In the genomic region with DNA sequence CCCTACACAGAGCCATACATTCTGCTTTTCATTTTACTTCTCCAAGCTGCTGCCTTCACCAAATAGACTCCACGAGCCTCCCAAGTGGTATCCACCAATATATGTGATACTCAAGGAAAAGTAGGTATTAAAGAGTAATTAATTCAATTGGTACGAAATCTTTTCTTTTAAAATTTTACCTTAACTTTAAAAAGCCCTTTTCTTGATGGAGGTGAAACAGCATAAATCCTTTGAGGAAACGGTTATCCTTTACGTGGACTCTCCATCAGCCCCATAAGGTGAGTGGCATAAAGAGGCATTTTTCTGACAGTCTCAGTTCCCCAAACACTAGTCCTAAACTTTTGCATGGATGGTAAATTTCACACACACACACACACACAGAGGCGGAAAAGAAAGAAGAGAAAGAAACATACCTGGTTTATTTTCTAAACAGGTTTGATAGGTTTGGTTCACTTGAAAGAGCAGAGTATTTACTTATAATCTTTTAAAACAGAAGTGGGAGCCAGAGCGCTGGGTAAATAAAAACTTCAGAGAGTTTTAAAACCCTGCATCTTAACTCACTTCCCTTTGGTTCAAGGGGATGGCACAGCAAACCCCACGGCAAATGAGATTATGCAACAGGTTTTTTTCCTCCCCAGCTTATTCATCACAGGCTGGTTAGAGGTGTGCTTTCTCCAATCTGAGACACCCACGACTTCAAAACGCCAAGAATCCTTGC, we compare ENCODE assay signal across 8 cellular contexts. TPM values are rescaled to one million over a fixed set of nuclear protein-coding genes. Genes with fewer than 3 reads are reported as not detected.
DNase-seq lines count a peak whose midpoint lies in the region; ATAC-seq, FAIRE-seq and TF ChIP-seq lines count a peak whose summit lies in the region.

No MANE protein-coding gene starts in this region.

- H3F3A ChIP-seq in neural progenitor cell (ENCODE audit: low read depth), result peaks cover 35% of the 10 kb centered on the region

- TF ChIP-seq CTCF in fibroblast of pulmonary artery (IDR thresholded peaks at IDR 0.05; ENCODE audit: low read length, missing control alignments) (no peak), neural progenitor cell (IDR thresholded peaks at IDR 0.05) (no peak), type B pancreatic cell (conservative IDR thresholded peaks at IDR 0.05) (no peak)

- H3K4me3 ChIP-seq in CD8-positive, alpha-beta memory T cell (ENCODE audit: low read length), result peak overlapping the region; percentile 63
- H3K4me3 ChIP-seq in fibroblast of pulmonary artery (replicated peaks; ENCODE audit: low read depth, low read length), result peak overlapping the region; percentile 82
- peak overlapping the region; percentile 85 for H3K4me3 ChIP-seq in neural progenitor cell

- H3K27ac Mint-ChIP-seq in CD8-positive, alpha-beta memory T cell, result peak overlapping the region; percentile 91 to 99 (median 98)
- peak overlapping the region; percentile 88 for H3K27ac Mint-ChIP-seq in activated T-helper 17 cell treated with anti-CD3 and anti-CD28 coated beads, Interleukin-2, amount 50 U/mL, for 72 hours
- H3K27ac Mint-ChIP-seq in neural progenitor cell (peak overlapping the region; percentile 76), type B pancreatic cell (peak overlapping the region; percentile 93)

- no peak for TF ChIP-seq POLR2A in H54 (IDR thresholded peaks at IDR 0.05; ENCODE audit: low read depth, low read length)

- H3K9ac ChIP-seq in neural progenitor cell, result peak overlapping the region; percentile 94

- H3K36me3 Mint-ChIP-seq in CD8-positive, alpha-beta memory T cell, result peaks cover 0 to 26% (median 6%) of the 10 kb centered on the region in 3 donors
- H3K36me3 Mint-ChIP-seq in activated T-helper 17 cell treated with anti-CD3 and anti-CD28 coated beads, Interleukin-2, amount 50 U/mL, for 72 hours (ENCODE audit: low read depth), result peaks cover 60% of the 10 kb centered on the region
- H3K36me3 Mint-ChIP-seq in neural progenitor cell, result peaks cover 7% of the 10 kb centered on the region
- H3K36me3 Mint-ChIP-seq in type B pancreatic cell, result peaks cover 40% of the 10 kb centered on the region

- peak overlapping the region; percentile 87 for H2AFZ ChIP-seq in neural progenitor cell (replicated peaks)

- H3K9me3 Mint-ChIP-seq in CD8-positive, alpha-beta memory T cell, result no peaks in the 10 kb centered on the region
- no peaks in the 10 kb centered on the region for H3K9me3 Mint-ChIP-seq in activated T-helper 17 cell treated with anti-CD3 and anti-CD28 coated beads, Interleukin-2, amount 50 U/mL, for 72 hours
- H3K9me3 Mint-ChIP-seq in neural progenitor cell (peaks cover 14% of the 10 kb centered on the region), type B pancreatic cell (no peaks in the 10 kb centered on the region)

- peaks cover 35 to 51% (median 51%) of the 10 kb centered on the region in 3 donors for H3K4me1 Mint-ChIP-seq in CD8-positive, alpha-beta memory T cell
- peaks cover 23% of the 10 kb centered on the region for H3K4me1 Mint-ChIP-seq in activated T-helper 17 cell treated with anti-CD3 and anti-CD28 coated beads, Interleukin-2, amount 50 U/mL, for 72 hours
- peaks cover 20% of the 10 kb centered on the region for H3K4me1 Mint-ChIP-seq in neural progenitor cell
- peaks cover 8% of the 10 kb centered on the region for H3K4me1 Mint-ChIP-seq in type B pancreatic cell (ENCODE audit: unreplicated experiment)

- FAIRE-seq in H54 (lab: Jason Lieb, UNC), result peak; percentile 98

- H3K4me2 ChIP-seq in neural progenitor cell, result peak overlapping the region; percentile 87

- H3K4me3 Mint-ChIP-seq in CD8-positive, alpha-beta memory T cell, result peak overlapping the region; percentile 76 to 96 (median 90)
- H3K4me3 Mint-ChIP-seq in activated T-helper 17 cell treated with anti-CD3 and anti-CD28 coated beads, Interleukin-2, amount 50 U/mL, for 72 hours, result peak overlapping the region; percentile 90
- H3K4me3 Mint-ChIP-seq in neural progenitor cell (peak overlapping the region; percentile 84), type B pancreatic cell (peak overlapping the region; percentile 91)

- peaks cover 57% of the 10 kb centered on the region for H3K79me2 ChIP-seq in neural progenitor cell (ENCODE audit: low read depth)

- H3K9me3 ChIP-seq in CD8-positive, alpha-beta memory T cell (ENCODE audit: low read length), result no peaks in the 10 kb centered on the region
- H3K9me3 ChIP-seq in neural progenitor cell (ENCODE audit: low read depth), result no peaks in the 10 kb centered on the region

- CTCF ChIA-PET in CD8-positive, alpha-beta memory T cell (lab: Charles Lee), result interaction anchor here (0.8 to 1.5 kb wide), 5 partner anchors 57 to 227 kb away, joined by 3 to 8 read pairs (median 4); a partner anchor contains a TSS

- peak; percentile 28 to 86 (median 82) for DNase-seq in CD8-positive, alpha-beta memory T cell
- DNase-seq in H54 (ENCODE audit: insufficient read length, low spot score) (peak; percentile 35), OCI-M1 (lab: John Stamatoyannopoulos, UW) (peak; percentile 75), fibroblast of pulmonary artery (ENCODE audit: low read depth) (peak; percentile 72), neural progenitor cell (ENCODE audit: low spot score) (peak; percentile 25), type B pancreatic cell (ENCODE audit: extremely low spot score, unreplicated experiment) (no peak)

- POLR2A ChIA-PET in CD8-positive, alpha-beta memory T cell (lab: Charles Lee), result interaction anchor here (0.5 to 2.9 kb wide), 15 partner anchors 51 to 549 kb away, joined by 3 to 22 read pairs (median 4); a partner anchor contains a TSS

- peak; percentile 67 for ATAC-seq in activated T-helper 17 cell treated with anti-CD3 and anti-CD28 coated beads, Interleukin-2, amount 50 U/mL, for 72 hours (replicated peaks)
- ATAC-seq in HG03342 (IDR thresholded peaks at IDR 0.05; ENCODE audit: unreplicated experiment), result no peak

- H3K27me3 ChIP-seq in CD8-positive, alpha-beta memory T cell (ENCODE audit: insufficient read depth, low read length, poor library complexity, severe bottlenecking), result no peaks in the 10 kb centered on the region
- H3K27me3 ChIP-seq in neural progenitor cell, result no peaks in the 10 kb centered on the region

- peaks cover 9% of the 10 kb centered on the region for H4K20me1 ChIP-seq in neural progenitor cell (ENCODE audit: low read depth)

- no peaks in the 10 kb centered on the region for H3K36me3 ChIP-seq in CD8-positive, alpha-beta memory T cell (ENCODE audit: insufficient read depth, low read length)
- no peaks in the 10 kb centered on the region for H3K36me3 ChIP-seq in neural progenitor cell

- H3K27me3 Mint-ChIP-seq in CD8-positive, alpha-beta memory T cell, result peaks cover 0 to 4% of the 10 kb centered on the region in 2 donors
- no peaks in the 10 kb centered on the region for H3K27me3 Mint-ChIP-seq in activated T-helper 17 cell treated with anti-CD3 and anti-CD28 coated beads, Interleukin-2, amount 50 U/mL, for 72 hours
- H3K27me3 Mint-ChIP-seq in neural progenitor cell (ENCODE audit: insufficient read depth, low read depth), result peaks cover 2% of the 10 kb centered on the region
- H3K27me3 Mint-ChIP-seq in type B pancreatic cell, result peaks cover 3% of the 10 kb centered on the region

- H3K4me1 ChIP-seq in CD8-positive, alpha-beta memory T cell (ENCODE audit: insufficient read depth, low read length), result peaks cover 27% of the 10 kb centered on the region
- H3K4me1 ChIP-seq in neural progenitor cell, result peaks cover 28% of the 10 kb centered on the region

- peak overlapping the region; percentile 95 for H3K27ac ChIP-seq in CD8-positive, alpha-beta memory T cell (ENCODE audit: low read depth, low read length)
- H3K27ac ChIP-seq in neural progenitor cell, result peak overlapping the region; percentile 99

RNA-seq across cellular contexts. Expression of a gene that starts 1.9 kb away (rescaled TPM):
- total RNA-seq in CD8-positive, alpha-beta memory T cell, result 10 to 100 TPM; 37.5 to 41.2 TPM
- polyA plus RNA-seq in CD8-positive, alpha-beta memory T cell, result 10.3 TPM
- total RNA-seq in activated T-helper 17 cell treated with anti-CD3 and anti-CD28 coated beads, Interleukin-2, amount 50 U/mL, for 72 hours, result 100 to 1,000 TPM in 1 of 2 donors, 10 to 100 TPM in 1; 68.8 to 125 TPM
- total RNA-seq in neural progenitor cell (ENCODE audit: low replicate concordance), result 24.0 and 26.1 TPM in 2 replicates
- 52.1 and 240 TPM in 2 replicates for total RNA-seq in type B pancreatic cell (ENCODE audit: low replicate concordance)

RNA-seq across cellular contexts. Expression of a gene that starts 50.9 kb away (rescaled TPM):
- 10 to 100 TPM; 21.2 to 23.2 TPM for total RNA-seq in CD8-positive, alpha-beta memory T cell
- 50.2 TPM for polyA plus RNA-seq in CD8-positive, alpha-beta memory T cell
- total RNA-seq in activated T-helper 17 cell treated with anti-CD3 and anti-CD28 coated beads, Interleukin-2, amount 50 U/mL, for 72 hours, result 10 to 100 TPM; 19.5 to 25.2 TPM
- 27.9 and 31.4 TPM in 2 replicates for total RNA-seq in neural progenitor cell (ENCODE audit: low replicate concordance)
- total RNA-seq in type B pancreatic cell (ENCODE audit: low replicate concordance), result 11.9 and 21.4 TPM in 2 replicates
